Comparison of ENCODE assay signal across 1 cellular context in genomic region chr13:98839826-98840769, GRCh38.
TF ChIP-seq lines count a peak whose summit lies in the region.

No MANE protein-coding gene starts in this region.

TF ChIP-seq in WTC11, 78 proteins besides CTCF, POLR2A, EP300 and RAD21 (continued from another document):
- TF ChIP-seq AFF4 (CRISPR knock-in tag; IDR thresholded peaks at IDR 0.05; ENCODE audit: borderline replicate concordance) (no peak), ZNF396 (CRISPR knock-in tag; IDR thresholded peaks at IDR 0.05; ENCODE audit: borderline replicate concordance) (no peak), PRRX2 (CRISPR knock-in tag; IDR thresholded peaks at IDR 0.05) (no peak), ATF6 (CRISPR knock-in tag; IDR thresholded peaks at IDR 0.05) (no peak), ZNF121 (CRISPR knock-in tag; IDR thresholded peaks at IDR 0.05) (no peak), TP53 (CRISPR knock-in tag; IDR thresholded peaks at IDR 0.05) (no peak), ATF1 (CRISPR knock-in tag; IDR thresholded peaks at IDR 0.05) (no peak), SMAD3 (CRISPR knock-in tag; IDR thresholded peaks at IDR 0.05; ENCODE audit: borderline replicate concordance) (no peak), MXD4 (CRISPR knock-in tag; IDR thresholded peaks at IDR 0.05; ENCODE audit: borderline replicate concordance) (no peak), TEAD4 (CRISPR knock-in tag; IDR thresholded peaks at IDR 0.05) (no peak), ZNF423 (CRISPR knock-in tag; IDR thresholded peaks at IDR 0.05) (no peak)
